ENCODE assay signal across 8 cellular contexts in the genomic region with DNA sequence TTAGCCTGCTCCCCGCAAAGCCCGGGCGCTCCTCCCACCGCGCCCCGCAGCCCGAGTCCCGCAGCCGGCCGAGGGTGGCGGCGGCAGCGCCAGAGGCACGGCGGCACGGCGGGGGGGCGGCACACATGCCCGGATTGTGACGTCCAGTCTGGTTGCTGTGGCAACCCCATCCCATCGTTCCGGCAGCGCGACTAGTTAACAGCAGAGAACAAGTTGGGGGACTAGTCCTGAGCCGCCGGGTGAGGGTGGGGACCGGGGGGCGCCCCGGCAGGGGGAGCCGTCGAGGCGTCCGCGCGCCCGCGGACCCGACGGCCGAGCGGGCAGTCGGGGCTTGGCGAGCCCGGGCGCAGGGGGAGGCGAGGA. TPM values are rescaled to one million over a fixed set of nuclear protein-coding genes. Genes with fewer than 3 reads are reported as not detected.
A peak's percentile ranks its signal among the peaks of the same experiment; 100 is the strongest.
DNase-seq lines count a peak whose midpoint lies in the region; ATAC-seq, FAIRE-seq and TF ChIP-seq lines count a peak whose summit lies in the region.
"Had no signal": no experiment of that assay in that cellular context is flagged by ENCODE, and none has a peak within 500 bp of the region (broad histone marks: within the 10 kb centered on the region; RNA-seq: fewer than 3 reads in every experiment).

Gene CHD5 (minus strand): TSS at position 107 of the 363 bp plus-strand sequence. CDS start 298 bp downstream, outside the sequence.

- DNase-seq in EH (ENCODE audit: low read depth), result peak; percentile 14
- peak; percentile 25 for DNase-seq in M059J (ENCODE audit: low read depth)
- no peak for DNase-seq in coronary artery (ENCODE audit: low spot score)
- no peak for DNase-seq in prostate gland (ENCODE audit: low spot score)
- DNase-seq in small intestine, result no peak
- DNase-seq in activated gamma-delta T cell (lab: John Stamatoyannopoulos, UW), result no peak

- TF ChIP-seq POLR2A in prostate gland (IDR thresholded peaks at IDR 0.05), result no peak

- H3K27me3 ChIP-seq in prostate gland (replicated peaks; ENCODE audit: insufficient read depth) (peaks cover 15% of the 10 kb centered on the region), small intestine (ENCODE audit: control insufficient read depth in 2 of 2, insufficient read depth in 2 of 2, low read length in 2 of 2) (peaks cover 22 to 25% of the 10 kb centered on the region in 2 donors)

- peaks cover 7% of the 10 kb centered on the region for H3K4me1 ChIP-seq in prostate gland (replicated peaks)
- H3K4me1 ChIP-seq in small intestine (ENCODE audit: control insufficient read depth in 2 of 2, insufficient read depth in 1 of 2, low read depth in 1 of 2, low read length in 1 of 2), result no peaks in the 10 kb centered on the region

- peak within 1 kb of the TSS; percentile 77 for H3K4me3 ChIP-seq in coronary artery
- peak within 1 kb of the TSS; percentile 10 to 30 for H3K4me3 ChIP-seq in prostate gland
- H3K4me3 ChIP-seq in small intestine (ENCODE audit: low read depth in 1 of 2, low read length in 2 of 2), result peak within 1 kb of the TSS in 1 of 2 donors; percentile 24

- H3K27ac ChIP-seq in coronary artery (peak within 1 kb of the TSS in 1 of 2 donors; percentile 70), prostate gland (no peak within 1 kb of the TSS), small intestine (ENCODE audit: low read depth in 1 of 2, low read length in 1 of 2) (no peak within 1 kb of the TSS)
- H3K27ac ChIP-seq: skin epidermis had no signal

- H3K36me3 ChIP-seq in prostate gland, result no peaks in the 10 kb centered on the region
- no peaks in the 10 kb centered on the region for H3K36me3 ChIP-seq in small intestine (ENCODE audit: control insufficient read depth in 2 of 2, insufficient read depth in 2 of 2, low read length in 2 of 2)

- 1% methylated on average over 14 of the region's 46 CpGs for WGBS in prostate gland
- WGBS in small intestine, 3 donors, result 1 to 4% (median 2%) methylated on average over 9 to 46 of the region's 46 CpGs

- TF ChIP-seq CTCF in coronary artery (IDR thresholded peaks at IDR 0.05) (no peak), prostate gland (IDR thresholded peaks at IDR 0.05) (no peak)

- FAIRE-seq in small intestine (lab: Jason Lieb, UNC), result no peak

- ATAC-seq in GM21619 (IDR thresholded peaks at IDR 0.05; ENCODE audit: unreplicated experiment), result no peak

- H3K9me3 ChIP-seq in prostate gland (no peaks in the 10 kb centered on the region), small intestine (ENCODE audit: control insufficient read depth, low read depth) (no peaks in the 10 kb centered on the region)

- intact Hi-C loops in prostate gland (cut with DNase I), result loop anchor here (5.0 kb wide), 1 partner anchor 188 kb away; the partner anchor contains the start of gene NPHP4

RNA-seq across cellular contexts. Expression of gene CHD5, which starts in this region (rescaled TPM):
- 0.07 TPM in 1 of 2 replicates, not detected in the other for total RNA-seq in M059J (2014; rRNA removed; shearing (Covaris generic))
- total RNA-seq in prostate gland, result 10 to 100 TPM in 1 of 2 donors, 1 to 10 TPM in 1; 4.9 to 17.0 TPM
- polyA plus RNA-seq in small intestine, result 1 to 10 TPM in 1 of 3 donors, under 1 TPM in 1, not detected in 1; 0.67 to 1.8 TPM

Comparison
In these comparisons a context has a peak if more than half of its experiments do, and no peak if none do; other contexts are left out.
1. Peak in DNase-seq in M059J; RNA of the gene not detected or under 1 TPM.